8 cellular contexts compared by ENCODE assay signal in genomic region chr22:36913431-36914382, GRCh38. TPM values are rescaled to one million over a fixed set of nuclear protein-coding genes. Genes with fewer than 3 reads are reported as not detected.
DNase-seq lines count a peak whose midpoint lies in the region; ATAC-seq and TF ChIP-seq lines count a peak whose summit lies in the region.

CSF2RB (plus strand) TSS chr22:36913628; CDS start chr22:36922208, 8,580 bp downstream.

- 56 to 65% (median 60%) methylated on average over 17 to 18 of the region's 18 CpGs for WGBS in adrenal gland, 4 donors
- WGBS in testis, 2 donors = 64 to 65% methylated on average over 18 of the region's 18 CpGs

- H3K36me3 ChIP-seq in adrenal gland (replicated peaks in 1 of 2) = no peaks in the 10 kb centered on the region
- H3K36me3 ChIP-seq in testis (ENCODE audit: low read depth, missing control alignments) = no peaks in the 10 kb centered on the region

- peak; percentile 54 for ATAC-seq in HG02571 (IDR thresholded peaks at IDR 0.05; ENCODE audit: unreplicated experiment)

- no peak for TF ChIP-seq POLR2A in adrenal gland (IDR thresholded peaks at IDR 0.05)
- no peak for TF ChIP-seq POLR2A in testis (IDR thresholded peaks at IDR 0.05)

- no peak for TF ChIP-seq CTCF in adrenal gland (IDR thresholded peaks at IDR 0.05)
- TF ChIP-seq CTCF in testis (IDR thresholded peaks at IDR 0.05) = no peak

- peak within 1 kb of the TSS in 1 of 4 donors; percentile 29 for H3K4me3 ChIP-seq in adrenal gland
- no peak within 1 kb of the TSS for H3K4me3 ChIP-seq in testis

- H3K27ac ChIP-seq in adrenal gland (peak within 1 kb of the TSS in 3 of 5 donors; percentile 5 to 72 (median 17)), testis (no peak within 1 kb of the TSS)

- intact Hi-C loops in adrenal gland (cut with DNase I) = no loop called here
- intact Hi-C loops in testis (cut with DNase I; ENCODE audit: low total_unique reads) = no loop called here

- no peaks in the 10 kb centered on the region for H3K4me1 ChIP-seq in adrenal gland (replicated peaks in 1 of 2)
- no peaks in the 10 kb centered on the region for H3K4me1 ChIP-seq in testis

- no peaks in the 10 kb centered on the region for H3K9me3 ChIP-seq in adrenal gland (replicated peaks in 1 of 3)
- no peaks in the 10 kb centered on the region for H3K9me3 ChIP-seq in testis

- DNase-seq in AML-193 (lab: John Stamatoyannopoulos, UW) (peak; percentile 92 to 94), adrenal gland (peak in 6 of 7 donors; percentile 29 to 75 (median 50)), mesenteric fat pad (ENCODE audit: low spot score) (no peak), NCI-H2227 treated with DMSO at 0.1 percent for 48 hours (lab: John Stamatoyannopoulos, UW) (no peak), epidermal melanocyte (ENCODE audit: insufficient read length, low spot score) (no peak), testis (no peak), DMS153 treated with DMSO at 0.1 percent for 48 hours (lab: John Stamatoyannopoulos, UW; ENCODE audit: unreplicated experiment) (no peak)

- H3K27me3 ChIP-seq in adrenal gland (no peaks in the 10 kb centered on the region), testis (no peaks in the 10 kb centered on the region)

RNA-seq across cellular contexts. Expression of gene CSF2RB, which starts in this region (rescaled TPM):
- total RNA-seq in adrenal gland = 10 to 100 TPM in 1 of 8 donors, 1 to 10 TPM in 7; 1.9 to 12.4 (median 5.7) TPM
- polyA plus RNA-seq in adrenal gland = 1 to 10 TPM; 1.0 to 2.2 (median 1.2) TPM
- total RNA-seq in mesenteric fat pad = 13.3 TPM
- 1 to 10 TPM; 2.3 to 2.6 TPM for total RNA-seq in testis
- 4.0 TPM for polyA plus RNA-seq in testis (ENCODE audit: insufficient read depth, low read depth, low replicate concordance)

Comparison
In these comparisons a context has a peak if more than half of its experiments do, and no peak if none do; other contexts are left out.
1. DNase-seq: peak in AML-193 (2 of 2) and adrenal gland (6 of 7); none in mesenteric fat pad (single experiment), NCI-H2227 treated with DMSO at 0.1 percent for 48 hours (single experiment), epidermal melanocyte (single experiment), testis (single experiment) and DMS153 treated with DMSO at 0.1 percent for 48 hours (single experiment).
2. H3K27ac ChIP-seq: peak in adrenal gland (3 of 5); none in testis (0 of 2).